17 cellular contexts compared by ENCODE assay signal in the genomic region with DNA sequence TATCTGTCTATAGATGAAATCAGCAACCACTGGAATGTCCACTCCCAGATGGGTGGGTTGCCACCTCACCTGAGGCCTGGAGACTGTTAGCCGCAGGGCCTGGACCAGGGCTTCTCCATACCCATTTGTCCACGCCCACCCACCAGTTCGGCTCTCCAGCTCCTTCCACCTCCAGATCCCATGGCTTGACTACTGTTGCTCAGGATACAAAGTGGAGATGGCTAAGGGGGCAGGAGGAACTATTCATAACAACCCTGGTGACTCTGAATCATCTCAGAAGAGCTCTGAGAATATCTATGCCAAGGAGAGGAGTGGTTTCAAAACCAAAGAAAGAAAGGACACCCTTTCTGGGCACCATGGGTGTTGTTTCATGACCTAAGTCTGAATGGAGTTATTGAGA.
DNase-seq lines count a peak whose midpoint lies in the region; ATAC-seq and TF ChIP-seq lines count a peak whose summit lies in the region.
"Had no signal": no experiment of that assay in that cellular context is flagged by ENCODE, and none has a peak within 500 bp of the region (broad histone marks: within the 10 kb centered on the region; RNA-seq: fewer than 3 reads in every experiment).

No MANE protein-coding gene starts in this region.

- H3K4me3 ChIP-seq in fibroblast of mammary gland (ENCODE audit: control insufficient read depth, low read depth, low read length) = no peak overlapping the region
- H3K4me3 ChIP-seq in osteoblast (ENCODE audit: insufficient read depth, low read length) = no peak overlapping the region
- H3K4me3 ChIP-seq: Peyer's patch had no signal

- no peaks in the 10 kb centered on the region for H3K79me2 ChIP-seq in osteoblast (ENCODE audit: insufficient read depth, low read length)

- H3K9me3 ChIP-seq in osteoblast (ENCODE audit: low read depth, low read length) = no peaks in the 10 kb centered on the region
- H3K9me3 ChIP-seq: Peyer's patch had no signal

- H3K27me3 ChIP-seq in osteoblast (ENCODE audit: insufficient read depth, low read length) = no peaks in the 10 kb centered on the region
- H3K27me3 ChIP-seq: Peyer's patch had no signal

- TF ChIP-seq CTCF in fibroblast of mammary gland (conservative IDR thresholded peaks at IDR 0.05; ENCODE audit: control insufficient read depth, insufficient read depth, low read depth, low read length) = no peak
- no peak for TF ChIP-seq CTCF in osteoblast (IDR thresholded peaks at IDR 0.05; ENCODE audit: extremely low read depth, low read depth, low read length)

- H3K4me1 ChIP-seq in osteoblast (ENCODE audit: insufficient read depth, low read length) = peaks cover 31% of the 10 kb centered on the region
- H3K4me1 ChIP-seq: Peyer's patch had no signal

- CTCF ChIA-PET in activated naive CD4-positive, alpha-beta T cell treated with anti-CD3 and anti-CD28 coated beads for 36 hours (lab: Charles Lee) = interaction anchor here (1.0 kb wide), 1 partner anchor 83 kb away, joined by 3 read pairs; no protein-coding TSS in a partner anchor

- peak; percentile 28 to 33 for ATAC-seq in activated naive CD4-positive, alpha-beta T cell treated with anti-CD3 and anti-CD28 coated beads, Interleukin-2, amount 50 U/mL, for 72 hours
- ATAC-seq in HG03439 (IDR thresholded peaks at IDR 0.05; ENCODE audit: unreplicated experiment) (no peak), GM18502 (IDR thresholded peaks at IDR 0.05; ENCODE audit: poor library complexity, unreplicated experiment) (no peak)
- ATAC-seq: activated CD8-positive, alpha-beta T cell treated with anti-CD3 and anti-CD28 coated beads for 36 hours had no signal

- no peaks in the 10 kb centered on the region for H3K36me3 Mint-ChIP-seq in activated naive CD4-positive, alpha-beta T cell treated with anti-CD3 and anti-CD28 coated beads, Interleukin-2, amount 50 U/mL, for 72 hours
- H3K36me3 Mint-ChIP-seq in activated naive CD4-positive, alpha-beta T cell treated with anti-CD3 and anti-CD28 coated beads for 36 hours (ENCODE audit: low read depth) = no peaks in the 10 kb centered on the region
- H3K36me3 Mint-ChIP-seq: CD8-positive, alpha-beta memory T cell; natural killer cell treated with Interleukin-12 subunit alpha and Interleukin-12 subunit beta and Interleukin-15 and Interleukin-18, amount 100 ng/mL, for 72 hours had no signal

- peaks cover 9% of the 10 kb centered on the region for H3K4me1 Mint-ChIP-seq in activated naive CD4-positive, alpha-beta T cell treated with anti-CD3 and anti-CD28 coated beads for 36 hours (ENCODE audit: low read depth)

- no peaks in the 10 kb centered on the region for H3K9me3 Mint-ChIP-seq in activated naive CD4-positive, alpha-beta T cell treated with anti-CD3 and anti-CD28 coated beads, Interleukin-2, amount 50 U/mL, for 72 hours
- H3K9me3 Mint-ChIP-seq in activated naive CD4-positive, alpha-beta T cell treated with anti-CD3 and anti-CD28 coated beads for 36 hours = no peaks in the 10 kb centered on the region
- H3K9me3 Mint-ChIP-seq: activated CD8-positive, alpha-beta T cell treated with anti-CD3 and anti-CD28 coated beads for 36 hours; CD8-positive, alpha-beta memory T cell; natural killer cell treated with Interleukin-12 subunit alpha and Interleukin-12 subunit beta and Interleukin-15 and Interleukin-18, amount 100 ng/mL, for 72 hours had no signal

- no peak overlapping the region for H2AFZ ChIP-seq in osteoblast (ENCODE audit: low read length)

- H3K36me3 ChIP-seq in osteoblast (ENCODE audit: insufficient read depth, low read length) = no peaks in the 10 kb centered on the region
- H3K36me3 ChIP-seq: Peyer's patch had no signal

- H3K4me2 ChIP-seq in osteoblast (ENCODE audit: insufficient read depth, low read length) = peak overlapping the region; percentile 3

- H4K20me1 ChIP-seq in osteoblast (ENCODE audit: insufficient read depth, low read length) = no peaks in the 10 kb centered on the region

- H3K27ac Mint-ChIP-seq in activated naive CD4-positive, alpha-beta T cell treated with anti-CD3 and anti-CD28 coated beads, Interleukin-2, amount 50 U/mL, for 72 hours = no peak overlapping the region
- H3K27ac Mint-ChIP-seq in activated naive CD4-positive, alpha-beta T cell treated with anti-CD3 and anti-CD28 coated beads for 36 hours = no peak overlapping the region
- H3K27ac Mint-ChIP-seq: activated CD8-positive, alpha-beta T cell treated with anti-CD3 and anti-CD28 coated beads for 36 hours; CD8-positive, alpha-beta memory T cell; natural killer cell treated with Interleukin-12 subunit alpha and Interleukin-12 subunit beta and Interleukin-15 and Interleukin-18, amount 100 ng/mL, for 72 hours had no signal

- peak overlapping the region; percentile 24 for H3K27ac ChIP-seq in osteoblast (ENCODE audit: low read depth, low read length)
- H3K27ac ChIP-seq: VCaP had no signal

- no peak overlapping the region for H3K4me3 Mint-ChIP-seq in activated naive CD4-positive, alpha-beta T cell treated with anti-CD3 and anti-CD28 coated beads for 36 hours
- H3K4me3 Mint-ChIP-seq: activated CD8-positive, alpha-beta T cell treated with anti-CD3 and anti-CD28 coated beads for 36 hours; CD8-positive, alpha-beta memory T cell; natural killer cell treated with Interleukin-12 subunit alpha and Interleukin-12 subunit beta and Interleukin-15 and Interleukin-18, amount 100 ng/mL, for 72 hours had no signal

- H3K27me3 Mint-ChIP-seq in activated naive CD4-positive, alpha-beta T cell treated with anti-CD3 and anti-CD28 coated beads for 36 hours (ENCODE audit: low read depth) = no peaks in the 10 kb centered on the region
- H3K27me3 Mint-ChIP-seq: activated CD8-positive, alpha-beta T cell treated with anti-CD3 and anti-CD28 coated beads for 36 hours; CD8-positive, alpha-beta memory T cell; natural killer cell treated with Interleukin-12 subunit alpha and Interleukin-12 subunit beta and Interleukin-15 and Interleukin-18, amount 100 ng/mL, for 72 hours had no signal

- DNase-seq in activated naive CD4-positive, alpha-beta T cell treated with anti-CD3 and anti-CD28 coated beads, Interleukin-2, amount 50 U/mL, for 72 hours (ENCODE audit: low spot score in 2 of 2) = no peak
- no peak for DNase-seq in activated naive CD4-positive, alpha-beta T cell treated with anti-CD3 and anti-CD28 coated beads for 36 hours
- DNase-seq in fibroblast of mammary gland (ENCODE audit: low read depth) (peak; percentile 48), osteoblast (ENCODE audit: insufficient read length, low spot score, missing footprints) (no peak), NCI-H748 treated with DMSO at 0.1 percent for 48 hours (lab: John Stamatoyannopoulos, UW) (no peak)
- no peak for DNase-seq in activated naive CD4-positive, alpha-beta T cell treated with Interleukin-2 at 50 U/mL for 16 hours
- DNase-seq: activated CD8-positive, alpha-beta T cell treated with anti-CD3 and anti-CD28 coated beads for 36 hours; CD8-positive, alpha-beta memory T cell; erythroblast; NCI-H1694; NCI-H526; Peyer's patch; SW 1271 had no signal

- intact Hi-C loops in activated naive CD4-positive, alpha-beta T cell treated with anti-CD3 and anti-CD28 coated beads for 36 hours (cut with micrococcal nuclease) = no loop called here

Comparison
In these comparisons a context has a peak if more than half of its experiments do, and no peak if none do; other contexts are left out.
1. ATAC-seq: peak in activated naive CD4-positive, alpha-beta T cell treated with anti-CD3 and anti-CD28 coated beads, Interleukin-2, amount 50 U/mL, for 72 hours (2 of 2); none in HG03439 (single experiment) and GM18502 (single experiment).